In the genomic region with DNA sequence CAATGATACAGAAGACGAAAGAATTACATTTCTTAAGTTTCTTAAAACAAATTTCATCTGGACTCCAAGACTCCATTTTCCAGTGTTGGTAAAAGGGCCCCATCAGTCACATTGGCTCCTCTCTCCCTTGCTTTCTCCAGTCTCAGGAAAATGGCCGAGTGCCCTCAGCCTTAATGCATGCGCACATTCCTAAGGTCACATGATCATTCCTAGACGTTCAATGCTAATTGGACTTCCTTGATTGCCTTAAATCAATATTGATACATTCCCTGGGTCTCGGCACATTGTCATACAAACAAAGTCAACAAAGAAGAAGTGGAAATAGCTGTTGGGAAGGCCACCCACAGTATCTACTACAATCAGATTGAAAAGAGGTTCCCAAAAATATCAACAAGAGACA, we compare ENCODE assay signal across 15 cellular contexts.
"Had no signal": no experiment of that assay in that cellular context is flagged by ENCODE, and none has a peak within 500 bp of the region (broad histone marks: within the 10 kb centered on the region; RNA-seq: fewer than 3 reads in every experiment).

No MANE protein-coding gene starts in this region.

- H3K27ac ChIP-seq: left lung, pancreas, sigmoid colon, spleen had no signal

- H3K36me3 ChIP-seq: left lung, pancreas, sigmoid colon, spleen had no signal

- DNase-seq: activated CD4-positive, alpha-beta T cell treated with anti-CD3 and anti-CD28 coated beads for 1 hour; activated CD4-positive, alpha-beta T cell treated with anti-CD3 and anti-CD28 coated beads, Interleukin-2, amount 50 U/mL, for 48 hours; activated T-cell treated with anti-CD3 and anti-CD28 coated beads, Interleukin-2, amount 50 U/mL, for 24 hours; kidney; left lung; mammary epithelial cell; naive B cell; pancreas; sigmoid colon; spleen; stimulated activated CD4-positive, alpha-beta T cell treated with anti-CD3 and anti-CD28 coated beads, Interleukin-1b, Interleukin-23, amount 100 ng/mL, for 48 hours; T-helper 1 cell; T1000 had no signal

- H3K4me3 ChIP-seq: left lung, pancreas, sigmoid colon, spleen had no signal

- ATAC-seq: activated naive CD4-positive, alpha-beta T cell treated with anti-CD3 and anti-CD28 coated beads, Interleukin-2, amount 50 U/mL, for 72 hours; esophagus mucosa; left lung; pancreas had no signal

- H3K4me1 ChIP-seq: left lung, spleen had no signal

- H3K27me3 ChIP-seq: left lung, pancreas, sigmoid colon, spleen had no signal

- FAIRE-seq: kidney had no signal

- H3K9me3 ChIP-seq: left lung, pancreas, sigmoid colon, spleen had no signal
